Comparison of ENCODE assay signal across 8 cellular contexts in genomic region chr1:173478099-173478555, GRCh38. TPM values are rescaled to one million over a fixed set of nuclear protein-coding genes. Genes with fewer than 3 reads are reported as not detected.
DNase-seq lines count a peak whose midpoint lies in the region; ATAC-seq and TF ChIP-seq lines count a peak whose summit lies in the region.

No MANE protein-coding gene starts in this region.

- H3K27ac ChIP-seq in neutrophil: peak overlapping the region; percentile 95

- no peaks in the 10 kb centered on the region for H3K27me3 ChIP-seq in neutrophil

- H3K9me3 Mint-ChIP-seq in activated naive CD4-positive, alpha-beta T cell treated with anti-CD3 and anti-CD28 coated beads, Interleukin-2, amount 50 U/mL, for 72 hours: no peaks in the 10 kb centered on the region
- H3K9me3 Mint-ChIP-seq in glutamatergic neuron (ENCODE audit: unreplicated experiment): peaks cover 4% of the 10 kb centered on the region

- H3K36me3 ChIP-seq in neutrophil: peaks cover 21% of the 10 kb centered on the region

- H3K4me3 ChIP-seq in neutrophil (ENCODE audit: low read depth in 1 of 2, low read length in 1 of 2): peak overlapping the region; percentile 90 to 95

- no peaks in the 10 kb centered on the region for H3K9me3 ChIP-seq in neutrophil

- TF ChIP-seq CTCF in glutamatergic neuron (IDR thresholded peaks at IDR 0.05; ENCODE audit: partially characterized antibody, unreplicated experiment) (no peak), neutrophil (IDR thresholded peaks at IDR 0.05) (no peak)

- peaks cover 5% of the 10 kb centered on the region for H3K4me1 Mint-ChIP-seq in glutamatergic neuron (ENCODE audit: low read depth, unreplicated experiment)

- ATAC-seq in activated naive CD4-positive, alpha-beta T cell treated with anti-CD3 and anti-CD28 coated beads, Interleukin-2, amount 50 U/mL, for 72 hours: no peak
- ATAC-seq in GM21619 (IDR thresholded peaks at IDR 0.05; ENCODE audit: unreplicated experiment): no peak
- no peak for ATAC-seq in GM21825 (IDR thresholded peaks at IDR 0.05; ENCODE audit: unreplicated experiment)
- ATAC-seq in GM21529 (IDR thresholded peaks at IDR 0.05; ENCODE audit: unreplicated experiment): no peak

- H3K27ac Mint-ChIP-seq in activated naive CD4-positive, alpha-beta T cell treated with anti-CD3 and anti-CD28 coated beads, Interleukin-2, amount 50 U/mL, for 72 hours: peak overlapping the region; percentile 46 to 92
- H3K27ac Mint-ChIP-seq in glutamatergic neuron (ENCODE audit: unreplicated experiment): no peak overlapping the region

- peaks cover 2% of the 10 kb centered on the region for H3K27me3 Mint-ChIP-seq in glutamatergic neuron (ENCODE audit: unreplicated experiment)

- peaks cover 40 to 53% of the 10 kb centered on the region in 2 experiments for H3K4me1 ChIP-seq in neutrophil (ENCODE audit: control insufficient read depth in 1 of 2, insufficient read depth in 1 of 2, low read depth in 1 of 2, low read length in 1 of 2)

- peak; percentile 13 for DNase-seq in DMS114 treated with DMSO at 0.1 percent for 48 hours (lab: John Stamatoyannopoulos, UW; ENCODE audit: unreplicated experiment)
- DNase-seq in KG1 (lab: John Stamatoyannopoulos, UW): peak; percentile 8
- DNase-seq in activated naive CD4-positive, alpha-beta T cell treated with anti-CD3 and anti-CD28 coated beads, Interleukin-2, amount 50 U/mL, for 72 hours (ENCODE audit: low spot score in 2 of 2): no peak
- DNase-seq in glutamatergic neuron: no peak

- peaks cover 20 to 41% of the 10 kb centered on the region in 2 donors for H3K36me3 Mint-ChIP-seq in activated naive CD4-positive, alpha-beta T cell treated with anti-CD3 and anti-CD28 coated beads, Interleukin-2, amount 50 U/mL, for 72 hours
- H3K36me3 Mint-ChIP-seq in glutamatergic neuron (ENCODE audit: unreplicated experiment): no peaks in the 10 kb centered on the region

- H3K4me3 Mint-ChIP-seq in glutamatergic neuron (ENCODE audit: unreplicated experiment): peak overlapping the region; percentile 76

RNA-seq across cellular contexts. Expression of gene PRDX6, which starts 1.0 kb away (rescaled TPM):
- total RNA-seq in activated naive CD4-positive, alpha-beta T cell treated with anti-CD3 and anti-CD28 coated beads, Interleukin-2, amount 50 U/mL, for 72 hours: 100 to 1,000 TPM; 123 to 180 TPM
- total RNA-seq in glutamatergic neuron (ENCODE audit: unreplicated experiment): 29.3 TPM

Comparison
In these comparisons a context has a peak if more than half of its experiments do, and no peak if none do; other contexts are left out.
1. DNase-seq: peak in DMS114 treated with DMSO at 0.1 percent for 48 hours (single experiment) and KG1 (single experiment); none in activated naive CD4-positive, alpha-beta T cell treated with anti-CD3 and anti-CD28 coated beads, Interleukin-2, amount 50 U/mL, for 72 hours (0 of 2) and glutamatergic neuron (single experiment).